ENCODE assay signal across 22 cellular contexts in genomic region chr16:1256874-1257322, GRCh38. TPM values are rescaled to one million over a fixed set of nuclear protein-coding genes. Genes with fewer than 3 reads are reported as not detected.
DNase-seq lines count a peak whose midpoint lies in the region; ATAC-seq, FAIRE-seq and TF ChIP-seq lines count a peak whose summit lies in the region.
"Had no signal": no experiment of that assay in that cellular context is flagged by ENCODE, and none has a peak within 500 bp of the region (broad histone marks: within the 10 kb centered on the region; RNA-seq: fewer than 3 reads in every experiment).

No MANE protein-coding gene starts in this region.

- no peaks in the 10 kb centered on the region for H3K36me3 Mint-ChIP-seq in activated naive CD8-positive, alpha-beta T cell treated with anti-CD3 and anti-CD28 coated beads, Interleukin-2, amount 50 U/mL, for 24 hours (ENCODE audit: low read depth)
- no peaks in the 10 kb centered on the region for H3K36me3 Mint-ChIP-seq in activated naive CD8-positive, alpha-beta T cell treated with anti-CD3 and anti-CD28 coated beads for 36 hours
- H3K36me3 Mint-ChIP-seq: CD4-positive, alpha-beta memory T cell; IgD-negative memory B cell had no signal

- H3K4me2 ChIP-seq in A549 (no peak overlapping the region), K562 (ENCODE audit: insufficient read depth, low read length) (no peak overlapping the region)

- peaks cover 2% of the 10 kb centered on the region for H3K4me1 Mint-ChIP-seq in activated naive CD8-positive, alpha-beta T cell treated with anti-CD3 and anti-CD28 coated beads, Interleukin-2, amount 50 U/mL, for 24 hours
- H3K4me1 Mint-ChIP-seq in activated naive CD8-positive, alpha-beta T cell treated with anti-CD3 and anti-CD28 coated beads for 36 hours: peaks cover 3% of the 10 kb centered on the region

- no peaks in the 10 kb centered on the region for H3K36me3 ChIP-seq in K562 (ENCODE audit: control insufficient read depth, insufficient read depth, low read length)
- H3K36me3 ChIP-seq in thoracic aorta: no peaks in the 10 kb centered on the region
- H3K36me3 ChIP-seq: BE2C had no signal

- H3K4me3 ChIP-seq in A549: no peak overlapping the region
- H3K4me3 ChIP-seq in K562: no peak overlapping the region
- H3K4me3 ChIP-seq in thoracic aorta: no peak overlapping the region
- H3K4me3 ChIP-seq: GM23248 had no signal

- no peaks in the 10 kb centered on the region for H3K9me3 ChIP-seq in A549
- no peaks in the 10 kb centered on the region for H3K9me3 ChIP-seq in K562 (replicated peaks; ENCODE audit: control insufficient read depth, insufficient read depth, low read depth, low read length)
- no peaks in the 10 kb centered on the region for H3K9me3 ChIP-seq in thoracic aorta
- H3K9me3 ChIP-seq: BE2C had no signal

- POLR2A ChIA-PET in A549 (lab: Yijun Ruan, JAX): no interaction called here
- POLR2A ChIA-PET in K562 (lab: Yijun Ruan, JAX): interaction anchor here (1.1 kb wide), 1 partner anchor 21 kb away, joined by 7 read pairs; no protein-coding TSS in a partner anchor

- no TSS peak for BruUV-seq in K562 (replicated peaks; lab: Mats Ljungman, UMichigan)

- H3K9me3 Mint-ChIP-seq in activated naive CD8-positive, alpha-beta T cell treated with anti-CD3 and anti-CD28 coated beads, Interleukin-2, amount 50 U/mL, for 24 hours: no peaks in the 10 kb centered on the region
- no peaks in the 10 kb centered on the region for H3K9me3 Mint-ChIP-seq in activated naive CD8-positive, alpha-beta T cell treated with anti-CD3 and anti-CD28 coated beads for 36 hours
- H3K9me3 Mint-ChIP-seq: CD4-positive, alpha-beta memory T cell; IgD-negative memory B cell had no signal

- no peak for TF ChIP-seq POLR2A in A549 (IDR thresholded peaks at IDR 0.05; ENCODE audit: low read length)
- TF ChIP-seq POLR2A in K562 (conservative IDR thresholded peaks at IDR 0.05): no peak

- TF ChIP-seq EP300 in A549 (IDR thresholded peaks at IDR 0.05): no peak
- TF ChIP-seq EP300 in K562 (IDR thresholded peaks at IDR 0.05; ENCODE audit: low read length): no peak

- H3K27me3 Mint-ChIP-seq in activated naive CD8-positive, alpha-beta T cell treated with anti-CD3 and anti-CD28 coated beads, Interleukin-2, amount 50 U/mL, for 24 hours: peaks cover 16% of the 10 kb centered on the region
- H3K27me3 Mint-ChIP-seq in activated naive CD8-positive, alpha-beta T cell treated with anti-CD3 and anti-CD28 coated beads for 36 hours: peaks cover 28% of the 10 kb centered on the region

- peaks cover 3% of the 10 kb centered on the region for H3K9me1 ChIP-seq in K562 (ENCODE audit: control insufficient read depth, insufficient read depth, low read length)

- no peak overlapping the region for H2AFZ ChIP-seq in K562 (ENCODE audit: low read depth, low read length)
- H2AFZ ChIP-seq: GM23248 had no signal

- no peak overlapping the region for H3K4me3 Mint-ChIP-seq in activated naive CD8-positive, alpha-beta T cell treated with anti-CD3 and anti-CD28 coated beads, Interleukin-2, amount 50 U/mL, for 24 hours
- no peak overlapping the region for H3K4me3 Mint-ChIP-seq in activated naive CD8-positive, alpha-beta T cell treated with anti-CD3 and anti-CD28 coated beads for 36 hours
- H3K4me3 Mint-ChIP-seq: CD4-positive, alpha-beta memory T cell; IgD-negative memory B cell had no signal

- FAIRE-seq in A549 (lab: Jason Lieb, UNC): no peak
- no peak for FAIRE-seq in K562 (lab: Jason Lieb, UNC)
- FAIRE-seq: D721Med, G401.6, GM12891, H54 had no signal

- no peak for DNase-seq in activated naive CD8-positive, alpha-beta T cell treated with anti-CD3 and anti-CD28 coated beads, Interleukin-2, amount 50 U/mL, for 24 hours
- no peak for DNase-seq in activated naive CD8-positive, alpha-beta T cell treated with anti-CD3 and anti-CD28 coated beads for 36 hours
- DNase-seq in A549 (ENCODE audit: low read depth in 1 of 2, low spot score in 1 of 2) (no peak), K562 (ENCODE audit: extremely low read depth in 1 of 4, low spot score in 3 of 4) (no peak), thoracic aorta (ENCODE audit: low spot score) (no peak), cerebellar cortex (ENCODE audit: low spot score) (no peak)
- DNase-seq: BE2C; CD4-positive, alpha-beta memory T cell; COR-L47; DMS153; DMS79 treated with DMSO at 0.1 percent for 48 hours; EL had no signal

- H3K27ac Mint-ChIP-seq in activated naive CD8-positive, alpha-beta T cell treated with anti-CD3 and anti-CD28 coated beads, Interleukin-2, amount 50 U/mL, for 24 hours: no peak overlapping the region
- H3K27ac Mint-ChIP-seq in activated naive CD8-positive, alpha-beta T cell treated with anti-CD3 and anti-CD28 coated beads for 36 hours: no peak overlapping the region
- H3K27ac Mint-ChIP-seq: CD4-positive, alpha-beta memory T cell; IgD-negative memory B cell had no signal

- no peaks in the 10 kb centered on the region for H3K79me2 ChIP-seq in K562 (ENCODE audit: control insufficient read depth, insufficient read depth, low read length)

- TF ChIP-seq CTCF in A549 (IDR thresholded peaks at IDR 0.05) (no peak), K562 (IDR thresholded peaks at IDR 0.05 in 2 of 3, conservative IDR thresholded peaks at IDR 0.05 in 1 of 3; ENCODE audit: insufficient read depth in 2 of 3, low read depth in 1 of 3, low read length in 3 of 3) (no peak), thoracic aorta (IDR thresholded peaks at IDR 0.05) (no peak)

- peaks cover 9% of the 10 kb centered on the region; the same call in 1 of the 2 replicates for H4K20me1 ChIP-seq in K562 (replicated peaks; ENCODE audit: control insufficient read depth, insufficient read depth, low read length)

- peak; percentile 27 for ATAC-seq in activated naive CD8-positive, alpha-beta T cell treated with anti-CD3 and anti-CD28 coated beads, Interleukin-2, amount 50 U/mL, for 24 hours
- ATAC-seq in A549: peak; percentile 9 to 10; a peak in 3 of 6 replicates
- ATAC-seq in K562: 0 out of 3 replicates have a peak, but pooled peaks have one; percentile 20
- ATAC-seq in thoracic aorta (ENCODE audit: insufficient number of reproducible peaks, low FRiP score, low read depth): peak; percentile 24
- ATAC-seq in HG02973 (IDR thresholded peaks at IDR 0.05; ENCODE audit: unreplicated experiment): no peak
- ATAC-seq: HCT116 had no signal

- no peak for TF ChIP-seq RAD21 in A549 (conservative IDR thresholded peaks at IDR 0.05 in 1 of 2, IDR thresholded peaks at IDR 0.05 in 1 of 2)
- no peak for TF ChIP-seq RAD21 in K562 (CRISPR knock-in tag; conservative IDR thresholded peaks at IDR 0.05 in 1 of 2, IDR thresholded peaks at IDR 0.05 in 1 of 2)

- intact Hi-C loops in K562 (cut with micrococcal nuclease): no loop called here

- CTCF ChIA-PET in A549 (lab: Yijun Ruan, JAX): interaction anchor here (1.5 kb wide), 1 partner anchor 198 kb away, joined by 4 read pairs; no protein-coding TSS in a partner anchor
- CTCF ChIA-PET in K562 (lab: Yijun Ruan, JAX; ENCODE audit: low intra/inter-chr PET ratio): no interaction called here

- no peak overlapping the region for H3K9ac ChIP-seq in K562 (ENCODE audit: insufficient read depth in 1 of 2, low read depth in 2 of 2, low read length in 2 of 2)
- H3K9ac ChIP-seq: GM23248 had no signal

- in situ Hi-C loops in K562 (cut with MboI): no loop called here

- H3K4me1 ChIP-seq in A549 (0 out of 3 replicates have a peak, but pooled peaks cover 5% of the 10 kb centered on the region), K562 (replicated peaks in 1 of 2; ENCODE audit: control insufficient read depth in 2 of 2, insufficient read depth in 2 of 2, low read length in 2 of 2) (peaks cover 0 to 47% of the 10 kb centered on the region in 2 experiments; a peak in 2 of 5 replicates), thoracic aorta (ENCODE audit: control insufficient read depth in 1 of 2, low read depth in 2 of 2) (no peaks in the 10 kb centered on the region)
- H3K4me1 ChIP-seq: BE2C had no signal

- WGBS in A549 (ENCODE audit: missing lambda C conversion rate): 63% methylated on average over 20 of the region's 22 CpGs
- whole genome bisulfite sequencing in K562 (ENCODE audit: insufficient coverage, low coverage, missing lambda C conversion rate): 6% methylated on average over 16 of the region's 22 CpGs

- peaks cover 20 to 46% of the 10 kb centered on the region in 2 experiments; a peak in 4 of 5 replicates for H3K27me3 ChIP-seq in K562 (ENCODE audit: control insufficient read depth in 2 of 2, insufficient read depth in 2 of 2, low read length in 2 of 2)
- no peaks in the 10 kb centered on the region for H3K27me3 ChIP-seq in thoracic aorta (replicated peaks; ENCODE audit: insufficient read depth)

- H3K27ac ChIP-seq in A549 (no peak overlapping the region), K562 (ENCODE audit: extremely low read depth, low read depth, low read length) (no peak overlapping the region), thoracic aorta (no peak overlapping the region)
- H3K27ac ChIP-seq: C4-2B, GM23248 had no signal

RNA-seq across cellular contexts. Expression of gene TPSD1, which starts 1.0 kb away (rescaled TPM):
- total RNA-seq in activated naive CD8-positive, alpha-beta T cell treated with anti-CD3 and anti-CD28 coated beads for 36 hours: not detected
- polyA plus RNA-seq in A549 (2011; rRNA removed): not detected in 2 replicates
- polyA plus RNA-seq in A549 (2012; cell fraction: cytosol; rRNA removed): not detected in 2 replicates
- not detected in 2 replicates for polyA plus RNA-seq in A549 (2012; cell fraction: nucleus; rRNA removed)
- not detected in 3 replicates for polyA plus RNA-seq in A549 (2017; fragmentation: RNase III; extraction: RNeasy Plus Mini Kit Qiagen cat#74134 plus additional on column Dnase treatment)
- not detected in 2 replicates for polyA minus RNA-seq in A549 (2011; rRNA and poly(A)+ RNA removed)
- total RNA-seq in K562 (2011; cell fraction: chromatin; rRNA removed; ENCODE audit: low replicate concordance): not detected in 2 replicates
- not detected in 2 replicates for total RNA-seq in K562 (2011; cell fraction: nucleolus; rRNA removed)
- not detected in 2 replicates for total RNA-seq in K562 (2011; cell fraction: nucleoplasm; rRNA removed)
- total RNA-seq in K562 (2014; rRNA removed): not detected in 2 replicates
- total RNA-seq in K562 (2014; rRNA removed; fragmentation: Illumina TruSeq; extraction: Trizol): not detected in 2 replicates
- total RNA-seq in K562 (2015; rRNA removed; fragmentation: Illumina TruSeq; extraction: Trizol): not detected in 2 replicates
- total RNA-seq in K562 (2021): not detected in 2 replicates
- not detected in 2 replicates for polyA plus RNA-seq in K562 (2011; rRNA removed)
- not detected in 2 replicates for polyA plus RNA-seq in K562 (2011; cell fraction: cytosol; rRNA removed)
- not detected in 2 replicates for polyA plus RNA-seq in K562 (2011; cell fraction: nucleus; rRNA removed)
- polyA plus RNA-seq in K562 (2012): 0.07 TPM in 1 of 2 replicates, not detected in the other
- not detected in 2 replicates for polyA plus RNA-seq in K562 (2014; fragmentation: Illumina TruSeq; extraction: Trizol)
- not detected for polyA plus RNA-seq in K562 (2014; fragmentation: Nextera tagmentation; extraction: Ambion mirVana)
- polyA plus RNA-seq in K562 (2014; rRNA removed): not detected in 2 replicates
- polyA minus RNA-seq in K562 (2011; rRNA and poly(A)+ RNA removed): not detected in 2 replicates
- not detected in 2 replicates for polyA minus RNA-seq in K562 (2011; cell fraction: cytosol; rRNA and poly(A)+ RNA removed)
- not detected in 2 replicates for polyA minus RNA-seq in K562 (2011; cell fraction: nucleus; rRNA and poly(A)+ RNA removed)
- total RNA-seq in thoracic aorta: 1 to 10 TPM in 1 of 2 donors, not detected in 1; 3.1 TPM
- total RNA-seq: A172; CD4-positive, alpha-beta memory T cell; GM23248 had no signal
- polyA plus RNA-seq: CD4-positive, alpha-beta memory T cell; GM23248; IgD-negative memory B cell had no signal

RNA-seq across cellular contexts. Expression of gene TPSAB1, which starts 16.4 kb away (rescaled TPM):
- total RNA-seq in activated naive CD8-positive, alpha-beta T cell treated with anti-CD3 and anti-CD28 coated beads for 36 hours: not detected
- not detected in 2 replicates for polyA plus RNA-seq in A549 (2011; rRNA removed)
- polyA plus RNA-seq in A549 (2012; cell fraction: cytosol; rRNA removed): 0.04 TPM in 1 of 2 replicates, not detected in the other
- not detected in 2 replicates for polyA plus RNA-seq in A549 (2012; cell fraction: nucleus; rRNA removed)
- polyA plus RNA-seq in A549 (2017; fragmentation: RNase III; extraction: RNeasy Plus Mini Kit Qiagen cat#74134 plus additional on column Dnase treatment): not detected in 3 replicates
- not detected in 2 replicates for polyA minus RNA-seq in A549 (2011; rRNA and poly(A)+ RNA removed)
- total RNA-seq in K562 (2011; cell fraction: chromatin; rRNA removed; ENCODE audit: low replicate concordance): not detected in 2 replicates
- not detected in 2 replicates for total RNA-seq in K562 (2011; cell fraction: nucleolus; rRNA removed)
- not detected in 2 replicates for total RNA-seq in K562 (2011; cell fraction: nucleoplasm; rRNA removed)
- not detected in 2 replicates for total RNA-seq in K562 (2014; rRNA removed)
- not detected in 2 replicates for total RNA-seq in K562 (2014; rRNA removed; fragmentation: Illumina TruSeq; extraction: Trizol)
- not detected in 2 replicates for total RNA-seq in K562 (2015; rRNA removed; fragmentation: Illumina TruSeq; extraction: Trizol)
- total RNA-seq in K562 (2021): 0.31 TPM in 1 of 2 replicates, not detected in the other
- polyA plus RNA-seq in K562 (2011; rRNA removed): not detected in 2 replicates
- not detected in 2 replicates for polyA plus RNA-seq in K562 (2011; cell fraction: cytosol; rRNA removed)
- not detected in 2 replicates for polyA plus RNA-seq in K562 (2011; cell fraction: nucleus; rRNA removed)
- 0.10 TPM in 1 of 2 replicates, not detected in the other for polyA plus RNA-seq in K562 (2012)
- polyA plus RNA-seq in K562 (2014; fragmentation: Illumina TruSeq; extraction: Trizol): not detected in 2 replicates
- polyA plus RNA-seq in K562 (2014; fragmentation: Nextera tagmentation; extraction: Ambion mirVana): not detected
- not detected in 2 replicates for polyA plus RNA-seq in K562 (2014; rRNA removed)
- polyA minus RNA-seq in K562 (2011; rRNA and poly(A)+ RNA removed): not detected in 2 replicates
- not detected in 2 replicates for polyA minus RNA-seq in K562 (2011; cell fraction: cytosol; rRNA and poly(A)+ RNA removed)
- polyA minus RNA-seq in K562 (2011; cell fraction: nucleus; rRNA and poly(A)+ RNA removed): not detected in 2 replicates
- 100 to 1,000 TPM in 1 of 2 donors, 10 to 100 TPM in 1; 26.0 to 164 TPM for total RNA-seq in thoracic aorta
- total RNA-seq: CD4-positive, alpha-beta memory T cell; GM23248 had no signal
- polyA plus RNA-seq: CD4-positive, alpha-beta memory T cell; GM23248; IgD-negative memory B cell had no signal

RNA-seq across cellular contexts. Expression of gene TPSB2, which starts 26.9 kb away (rescaled TPM):
- total RNA-seq in activated naive CD8-positive, alpha-beta T cell treated with anti-CD3 and anti-CD28 coated beads for 36 hours: not detected
- not detected in 2 replicates for polyA plus RNA-seq in A549 (2011; rRNA removed)
- polyA plus RNA-seq in A549 (2012; cell fraction: cytosol; rRNA removed): not detected in 2 replicates
- 0.06 TPM in 1 of 2 replicates, not detected in the other for polyA plus RNA-seq in A549 (2012; cell fraction: nucleus; rRNA removed)
- polyA plus RNA-seq in A549 (2017; fragmentation: RNase III; extraction: RNeasy Plus Mini Kit Qiagen cat#74134 plus additional on column Dnase treatment): not detected in 3 replicates
- not detected in 2 replicates for polyA minus RNA-seq in A549 (2011; rRNA and poly(A)+ RNA removed)
- total RNA-seq in K562 (2011; cell fraction: chromatin; rRNA removed; ENCODE audit: low replicate concordance): not detected in 2 replicates
- total RNA-seq in K562 (2011; cell fraction: nucleolus; rRNA removed): not detected in 2 replicates
- total RNA-seq in K562 (2011; cell fraction: nucleoplasm; rRNA removed): not detected in 2 replicates
- not detected in 2 replicates for total RNA-seq in K562 (2014; rRNA removed)
- not detected in 2 replicates for total RNA-seq in K562 (2014; rRNA removed; fragmentation: Illumina TruSeq; extraction: Trizol)
- not detected in 2 replicates for total RNA-seq in K562 (2015; rRNA removed; fragmentation: Illumina TruSeq; extraction: Trizol)
- total RNA-seq in K562 (2021): 0.16 and 0.18 TPM in 2 replicates
- polyA plus RNA-seq in K562 (2011; rRNA removed): not detected in 2 replicates
- not detected in 2 replicates for polyA plus RNA-seq in K562 (2011; cell fraction: cytosol; rRNA removed)
- not detected in 2 replicates for polyA plus RNA-seq in K562 (2011; cell fraction: nucleus; rRNA removed)
- polyA plus RNA-seq in K562 (2012): not detected in 2 replicates
- polyA plus RNA-seq in K562 (2014; fragmentation: Illumina TruSeq; extraction: Trizol): not detected in 2 replicates
- not detected for polyA plus RNA-seq in K562 (2014; fragmentation: Nextera tagmentation; extraction: Ambion mirVana)
- polyA plus RNA-seq in K562 (2014; rRNA removed): not detected in 2 replicates
- not detected in 2 replicates for polyA minus RNA-seq in K562 (2011; rRNA and poly(A)+ RNA removed)
- not detected in 2 replicates for polyA minus RNA-seq in K562 (2011; cell fraction: cytosol; rRNA and poly(A)+ RNA removed)
- polyA minus RNA-seq in K562 (2011; cell fraction: nucleus; rRNA and poly(A)+ RNA removed): not detected in 2 replicates
- 100 to 1,000 TPM in 1 of 2 donors, 10 to 100 TPM in 1; 58.3 to 198 TPM for total RNA-seq in thoracic aorta
- total RNA-seq: A172; CD4-positive, alpha-beta memory T cell; GM23248 had no signal
- polyA plus RNA-seq: CD4-positive, alpha-beta memory T cell; GM23248; IgD-negative memory B cell had no signal

RNA-seq across cellular contexts. Expression of gene TPSG1, which starts 31.8 kb away (rescaled TPM):
- not detected for total RNA-seq in activated naive CD8-positive, alpha-beta T cell treated with anti-CD3 and anti-CD28 coated beads for 36 hours
- polyA plus RNA-seq in A549 (2011; rRNA removed): not detected in 2 replicates
- 0.13 and 0.14 TPM in 2 replicates for polyA plus RNA-seq in A549 (2012; cell fraction: cytosol; rRNA removed)
- 0.23 TPM in 2 replicates for polyA plus RNA-seq in A549 (2012; cell fraction: nucleus; rRNA removed)
- polyA plus RNA-seq in A549 (2017; fragmentation: RNase III; extraction: RNeasy Plus Mini Kit Qiagen cat#74134 plus additional on column Dnase treatment): 0.08 TPM in 1 of 3 replicates, not detected in the others
- not detected in 2 replicates for polyA minus RNA-seq in A549 (2011; rRNA and poly(A)+ RNA removed)
- not detected in 2 replicates for total RNA-seq in K562 (2011; cell fraction: chromatin; rRNA removed; ENCODE audit: low replicate concordance)
- total RNA-seq in K562 (2011; cell fraction: nucleolus; rRNA removed): not detected in 2 replicates
- total RNA-seq in K562 (2011; cell fraction: nucleoplasm; rRNA removed): not detected in 2 replicates
- not detected in 2 replicates for total RNA-seq in K562 (2014; rRNA removed)
- total RNA-seq in K562 (2014; rRNA removed; fragmentation: Illumina TruSeq; extraction: Trizol): not detected in 2 replicates
- not detected in 2 replicates for total RNA-seq in K562 (2015; rRNA removed; fragmentation: Illumina TruSeq; extraction: Trizol)
- total RNA-seq in K562 (2021): not detected in 2 replicates
- polyA plus RNA-seq in K562 (2011; rRNA removed): not detected in 2 replicates
- polyA plus RNA-seq in K562 (2011; cell fraction: cytosol; rRNA removed): not detected in 2 replicates
- not detected in 2 replicates for polyA plus RNA-seq in K562 (2011; cell fraction: nucleus; rRNA removed)
- not detected in 2 replicates for polyA plus RNA-seq in K562 (2012)
- polyA plus RNA-seq in K562 (2014; fragmentation: Illumina TruSeq; extraction: Trizol): not detected in 2 replicates
- polyA plus RNA-seq in K562 (2014; fragmentation: Nextera tagmentation; extraction: Ambion mirVana): not detected
- not detected in 2 replicates for polyA plus RNA-seq in K562 (2014; rRNA removed)
- polyA minus RNA-seq in K562 (2011; rRNA and poly(A)+ RNA removed): not detected in 2 replicates
- not detected in 2 replicates for polyA minus RNA-seq in K562 (2011; cell fraction: cytosol; rRNA and poly(A)+ RNA removed)
- polyA minus RNA-seq in K562 (2011; cell fraction: nucleus; rRNA and poly(A)+ RNA removed): not detected in 2 replicates
- total RNA-seq in thoracic aorta: under 1 TPM in 1 of 2 donors, not detected in 1; 0.54 TPM
- total RNA-seq: CD4-positive, alpha-beta memory T cell; GM23248 had no signal
- polyA plus RNA-seq: CD4-positive, alpha-beta memory T cell; GM23248; IgD-negative memory B cell had no signal

RNA-seq across cellular contexts. Expression of gene UBE2I, which starts 52.5 kb away (rescaled TPM):
- 100 to 1,000 TPM; 280 to 282 TPM for total RNA-seq in activated naive CD8-positive, alpha-beta T cell treated with anti-CD3 and anti-CD28 coated beads for 36 hours
- 131 and 170 TPM in 2 replicates for polyA plus RNA-seq in A549 (2011; rRNA removed)
- polyA plus RNA-seq in A549 (2012; cell fraction: cytosol; rRNA removed): 90.3 and 102 TPM in 2 replicates
- 160 and 187 TPM in 2 replicates for polyA plus RNA-seq in A549 (2012; cell fraction: nucleus; rRNA removed)
- 207 to 210 TPM (median 208 TPM) in 3 replicates for polyA plus RNA-seq in A549 (2017; fragmentation: RNase III; extraction: RNeasy Plus Mini Kit Qiagen cat#74134 plus additional on column Dnase treatment)
- polyA minus RNA-seq in A549 (2011; rRNA and poly(A)+ RNA removed): 71.2 and 83.1 TPM in 2 replicates
- total RNA-seq in K562 (2011; cell fraction: chromatin; rRNA removed; ENCODE audit: low replicate concordance): 163 and 370 TPM in 2 replicates
- 214 and 227 TPM in 2 replicates for total RNA-seq in K562 (2011; cell fraction: nucleolus; rRNA removed)
- total RNA-seq in K562 (2011; cell fraction: nucleoplasm; rRNA removed): 128 and 149 TPM in 2 replicates
- 64.7 and 104 TPM in 2 replicates for total RNA-seq in K562 (2014; rRNA removed)
- 103 and 114 TPM in 2 replicates for total RNA-seq in K562 (2014; rRNA removed; fragmentation: Illumina TruSeq; extraction: Trizol)
- total RNA-seq in K562 (2015; rRNA removed; fragmentation: Illumina TruSeq; extraction: Trizol): 96.9 and 104 TPM in 2 replicates
- 208 and 215 TPM in 2 replicates for total RNA-seq in K562 (2021)
- polyA plus RNA-seq in K562 (2011; rRNA removed): 132 and 145 TPM in 2 replicates
- polyA plus RNA-seq in K562 (2011; cell fraction: cytosol; rRNA removed): 67.6 and 119 TPM in 2 replicates
- polyA plus RNA-seq in K562 (2011; cell fraction: nucleus; rRNA removed): 140 and 142 TPM in 2 replicates
- polyA plus RNA-seq in K562 (2012): 143 and 153 TPM in 2 replicates
- polyA plus RNA-seq in K562 (2014; fragmentation: Illumina TruSeq; extraction: Trizol): 222 and 254 TPM in 2 replicates
- polyA plus RNA-seq in K562 (2014; fragmentation: Nextera tagmentation; extraction: Ambion mirVana): 10 to 100 TPM; 36.6 to 45.1 TPM
- 171 and 184 TPM in 2 replicates for polyA plus RNA-seq in K562 (2014; rRNA removed)
- polyA minus RNA-seq in K562 (2011; rRNA and poly(A)+ RNA removed): 118 and 130 TPM in 2 replicates
- polyA minus RNA-seq in K562 (2011; cell fraction: cytosol; rRNA and poly(A)+ RNA removed): 69.2 and 93.4 TPM in 2 replicates
- 62.3 and 72.8 TPM in 2 replicates for polyA minus RNA-seq in K562 (2011; cell fraction: nucleus; rRNA and poly(A)+ RNA removed)
- 10 to 100 TPM; 68.2 to 76.1 TPM for total RNA-seq in thoracic aorta

Comparison
In these comparisons a context has a peak if more than half of its experiments do, and no peak if none do; other contexts are left out.
1. RNA of gene TPSAB1, which starts 16.4 kb away (total RNA-seq): 26.0 to 164 TPM in thoracic aorta; not detected in activated naive CD8-positive, alpha-beta T cell treated with anti-CD3 and anti-CD28 coated beads for 36 hours and 0.31 TPM in K562; every median in the first group is over 10 times any median in the second.
2. RNA of gene TPSB2, which starts 26.9 kb away (total RNA-seq): 58.3 to 198 TPM in thoracic aorta; not detected in activated naive CD8-positive, alpha-beta T cell treated with anti-CD3 and anti-CD28 coated beads for 36 hours and 0.16 to 0.18 TPM in K562; every median in the first group is over 10 times any median in the second.